ENCODE assay signal across 8 cellular contexts in genomic region chr22:37198290-37199102, GRCh38. TPM values are rescaled to one million over a fixed set of nuclear protein-coding genes. Genes with fewer than 3 reads are reported as not detected.
DNase-seq lines count a peak whose midpoint lies in the region; ATAC-seq and TF ChIP-seq lines count a peak whose summit lies in the region.

No MANE protein-coding gene starts in this region.

- H3K27me3 ChIP-seq in lung (ENCODE audit: control insufficient read depth, insufficient read depth): no peaks in the 10 kb centered on the region

- WGBS in lung, 2 donors: 2 to 3% methylated on average over 44 to 51 of the region's 51 CpGs

- peaks cover 16 to 17% of the 10 kb centered on the region in 2 donors for H3K4me1 ChIP-seq in lung (ENCODE audit: control insufficient read depth in 2 of 2, insufficient read depth in 2 of 2, low read length in 2 of 2)

- peak overlapping the region; percentile 91 to 98 for H3K27ac ChIP-seq in lung (ENCODE audit: low read depth in 1 of 2, low read length in 1 of 2)

- TF ChIP-seq CTCF in lung (IDR thresholded peaks at IDR 0.05; ENCODE audit: control extremely low read depth, extremely low read depth): peak; percentile 77

- DNase-seq in DMS114 treated with DMSO at 0.1 percent for 48 hours (lab: John Stamatoyannopoulos, UW; ENCODE audit: unreplicated experiment) (peak; percentile 15), NCI-H748 (lab: John Stamatoyannopoulos, UW; ENCODE audit: unreplicated experiment) (peak; percentile 63), lung (ENCODE audit: low spot score) (peak; percentile 86), HPDE6-E6E7 (ENCODE audit: extremely low spot score) (no peak)
- DNase-seq in activated CD8-positive, alpha-beta memory T cell treated with anti-CD3 and anti-CD28 coated beads for 24 hours: peak; percentile 99
- DNase-seq in effector CD4-positive, alpha-beta T cell: peak; percentile 90
- DNase-seq in stimulated activated CD4-positive, alpha-beta T cell treated with anti-CD3 and anti-CD28 coated beads, TNF-alpha, amount 100 ng/mL, for 1 hour (ENCODE audit: low read depth in 3 of 3, low spot score in 1 of 3): peak; percentile 71 to 97 (median 79)

- peak; percentile 27 for ATAC-seq in HG02571 (IDR thresholded peaks at IDR 0.05; ENCODE audit: unreplicated experiment)
- ATAC-seq in lung (ENCODE audit: insufficient read depth, low FRiP score): peak; percentile 54

- H3K36me3 ChIP-seq in lung (ENCODE audit: control insufficient read depth in 2 of 2, insufficient read depth in 2 of 2, low read length in 2 of 2): no peaks in the 10 kb centered on the region

- peak overlapping the region; percentile 48 for H3K4me3 ChIP-seq in lung

- no peaks in the 10 kb centered on the region for H3K9me3 ChIP-seq in lung (ENCODE audit: control insufficient read depth in 2 of 2, insufficient read depth in 1 of 2, low read length in 1 of 2)

RNA-seq across cellular contexts. Expression of gene C1QTNF6, which starts 10.4 kb away (rescaled TPM):
- 10 to 100 TPM in 1 of 2 donors, 1 to 10 TPM in 1; 4.4 to 14.0 TPM for total RNA-seq in lung
- 1 to 10 TPM; 3.8 to 4.3 TPM for polyA plus RNA-seq in lung

RNA-seq across cellular contexts. Expression of gene SSTR3, which starts 13.8 kb away (rescaled TPM):
- under 1 TPM; 0.09 to 0.11 TPM for total RNA-seq in lung
- under 1 TPM; 0.04 to 0.87 TPM for polyA plus RNA-seq in lung

RNA-seq across cellular contexts. Expression of gene RAC2, which starts 45.6 kb away (rescaled TPM):
- 10 to 100 TPM; 16.7 to 81.6 TPM for total RNA-seq in lung
- polyA plus RNA-seq in lung: 100 to 1,000 TPM in 1 of 2 donors, 10 to 100 TPM in 1; 28.9 to 217 TPM

RNA-seq across cellular contexts. Expression of gene IL2RB, which starts 48.8 kb away (rescaled TPM):
- 1 to 10 TPM; 3.8 to 5.9 TPM for total RNA-seq in lung
- 1 to 10 TPM; 1.0 to 4.1 TPM for polyA plus RNA-seq in lung
